Comparison of ENCODE assay signal across 13 cellular contexts in genomic region chr3:101810023-101810415, GRCh38. TPM values are rescaled to one million over a fixed set of nuclear protein-coding genes. Genes with fewer than 3 reads are reported as not detected.
A peak's percentile ranks its signal among the peaks of the same experiment; 100 is the strongest.
DNase-seq lines count a peak whose midpoint lies in the region; ATAC-seq, FAIRE-seq and TF ChIP-seq lines count a peak whose summit lies in the region.
"Had no signal": no experiment of that assay in that cellular context is flagged by ENCODE, and none has a peak within 500 bp of the region (broad histone marks: within the 10 kb centered on the region; RNA-seq: fewer than 3 reads in every experiment).

No MANE protein-coding gene starts in this region.

- H2AFZ ChIP-seq in SK-N-SH (ENCODE audit: low read depth), result no peak overlapping the region

- no peak for TF ChIP-seq EP300 in SK-N-SH (IDR thresholded peaks at IDR 0.05; ENCODE audit: borderline replicate concordance in 1 of 2, low read depth in 1 of 2, low read length in 1 of 2)

- H4K20me1 ChIP-seq in SK-N-SH (ENCODE audit: insufficient read depth), result no peaks in the 10 kb centered on the region

- H3K9me3 ChIP-seq in SK-N-SH, result no peaks in the 10 kb centered on the region
- no peaks in the 10 kb centered on the region for H3K9me3 ChIP-seq in skeletal muscle satellite cell (replicated peaks; ENCODE audit: low read length)

- H3K27ac ChIP-seq in SK-N-SH (ENCODE audit: low read depth in 2 of 2, low read length in 1 of 2) (peak overlapping the region in 1 of 2 experiments; percentile 43; a peak in 3 of 4 replicates), brain microvascular endothelial cell (peak overlapping the region; percentile 4)

- H3K4me3 ChIP-seq in SK-N-SH (ENCODE audit: low read depth in 2 of 2, low read length in 1 of 2) (no peak overlapping the region), brain microvascular endothelial cell (ENCODE audit: low read depth, low read length) (no peak overlapping the region), skeletal muscle satellite cell (ENCODE audit: low read length) (no peak overlapping the region)
- H3K4me3 ChIP-seq: heart left ventricle had no signal

- FAIRE-seq in H54 (lab: Jason Lieb, UNC), result peak; percentile 53
- no peak for FAIRE-seq in frontal cortex (lab: Jason Lieb, UNC)

- DNase-seq in SK-N-SH (no peak), H54 (ENCODE audit: insufficient read length, low spot score) (no peak), brain microvascular endothelial cell (no peak), frontal cortex (ENCODE audit: low spot score in 2 of 2) (no peak), pons (ENCODE audit: low spot score) (no peak)
- no peak for DNase-seq in activated T-cell treated with anti-CD3 and anti-CD28 coated beads, Interleukin-2, amount 50 U/mL, for 1 hour
- DNase-seq: heart left ventricle; NCI-H2081 treated with DMSO at 0.1 percent for 48 hours; retina; stimulated activated CD4-positive, alpha-beta T cell treated with anti-CD3 and anti-CD28 coated beads, Interleukin-4, amount 100 ng/mL, for 24 hours; stimulated activated naive B cell treated with anti-CD40 and anti-IgM and Interleukin-4, amounts not matched to agents 10 μg/mL and 1 μg/mL and 100 μg/mL, for 72 hours had no signal

- in situ Hi-C loops in brain microvascular endothelial cell (cut with HindIII; ENCODE audit: low pct_ligation_motif_present, low sequenced_read_pairs), result loop anchor here (25.0 kb wide), 1 partner anchor 727 kb away; no protein-coding TSS in a partner anchor

- TF ChIP-seq POLR2A in H54 (IDR thresholded peaks at IDR 0.05; ENCODE audit: low read depth, low read length), result no peak

- TF ChIP-seq CTCF in SK-N-SH (IDR thresholded peaks at IDR 0.05) (no peak), brain microvascular endothelial cell (IDR thresholded peaks at IDR 0.05; ENCODE audit: low read depth, low read length, missing control alignments) (no peak)

- peaks cover 2% of the 10 kb centered on the region; the same call in 1 of the 2 replicates for H3K79me2 ChIP-seq in SK-N-SH (ENCODE audit: insufficient read depth)

- H3K4me2 ChIP-seq in SK-N-SH (no peak overlapping the region), skeletal muscle satellite cell (ENCODE audit: low read length) (peak overlapping the region; percentile 26)

- ATAC-seq in SK-N-SH treated with all-trans-retinoic acid at 6 μM for 48 hours, result no peak; the same call in 2 of the 3 replicates
- ATAC-seq: heart left ventricle had no signal

- CTCF ChIA-PET in SK-N-SH (lab: Yijun Ruan, JAX), result interaction anchor here (0.6 to 14.2 kb wide), 6 partner anchors 11 to 428 kb away, joined by 3 to 165 read pairs (median 4); no protein-coding TSS in a partner anchor

- H3K9ac ChIP-seq in SK-N-SH, result no peak overlapping the region
- H3K9ac ChIP-seq in skeletal muscle satellite cell (ENCODE audit: low read depth, low read length), result peak overlapping the region; percentile 68

- peaks cover 6 to 7% of the 10 kb centered on the region in 2 experiments; a peak in 3 of 4 replicates for H3K4me1 ChIP-seq in SK-N-SH (ENCODE audit: control insufficient read depth in 1 of 2, insufficient read depth in 2 of 2, low read depth in 1 of 2, low read length in 1 of 2)
- peaks cover 21% of the 10 kb centered on the region for H3K4me1 ChIP-seq in skeletal muscle satellite cell (ENCODE audit: control insufficient read depth, insufficient read depth, low read length)

- POLR2A ChIA-PET in SK-N-SH (lab: Yijun Ruan, JAX), result no interaction called here

- H3K27me3 ChIP-seq in SK-N-SH (ENCODE audit: insufficient read depth) (no peaks in the 10 kb centered on the region), brain microvascular endothelial cell (replicated peaks) (no peaks in the 10 kb centered on the region), skeletal muscle satellite cell (ENCODE audit: control insufficient read depth, insufficient read depth, low read length) (no peaks in the 10 kb centered on the region)
- H3K27me3 ChIP-seq: heart left ventricle had no signal

- H3K36me3 ChIP-seq in SK-N-SH (replicated peaks in 1 of 2; ENCODE audit: control insufficient read depth in 1 of 2, insufficient read depth in 2 of 2, low read length in 1 of 2) (peaks cover 13% of the 10 kb centered on the region in 2 experiments), brain microvascular endothelial cell (replicated peaks) (no peaks in the 10 kb centered on the region), skeletal muscle satellite cell (ENCODE audit: insufficient read depth, low read length) (peaks cover 7% of the 10 kb centered on the region)

- no peaks in the 10 kb centered on the region for H3K9me2 ChIP-seq in SK-N-SH

- TF ChIP-seq RAD21 in SK-N-SH (IDR thresholded peaks at IDR 0.05; ENCODE audit: low read length), result no peak

- peaks cover 7% of the 10 kb centered on the region for H3F3A ChIP-seq in SK-N-SH (replicated peaks; ENCODE audit: insufficient read depth)

TF ChIP-seq in SK-N-SH treated with all-trans-retinoic acid at 6 μM for 48 hours, 23 proteins besides CTCF, POLR2A, EP300 and RAD21:
- TF ChIP-seq BACH2 (CRISPR knock-in tag; IDR thresholded peaks at IDR 0.05; ENCODE audit: borderline replicate concordance) (no peak), ISL1 (CRISPR knock-in tag; IDR thresholded peaks at IDR 0.05) (peak; percentile 31), ZFP3 (CRISPR knock-in tag; IDR thresholded peaks at IDR 0.05) (no peak), CREB5 (CRISPR knock-in tag; IDR thresholded peaks at IDR 0.05; ENCODE audit: low read depth) (no peak)

TF ChIP-seq in SK-N-SH, 30 proteins besides CTCF, POLR2A, EP300 and RAD21 (continues in another document):
- TF ChIP-seq MAX (IDR thresholded peaks at IDR 0.05; ENCODE audit: low read depth) (no peak), RXRA (IDR thresholded peaks at IDR 0.05; ENCODE audit: borderline replicate concordance, low read depth) (no peak), MEF2A (IDR thresholded peaks at IDR 0.05; ENCODE audit: borderline replicate concordance, low read depth) (no peak), TEAD4 (IDR thresholded peaks at IDR 0.05; ENCODE audit: borderline replicate concordance, insufficient read depth) (no peak), JUND (IDR thresholded peaks at IDR 0.05) (no peak), USF1 (IDR thresholded peaks at IDR 0.05; ENCODE audit: borderline replicate concordance, low read depth) (no peak), PBX3 (IDR thresholded peaks at IDR 0.05) (no peak), IRF3 (IDR thresholded peaks at IDR 0.05; ENCODE audit: low read depth, low read length) (no peak), GATA2 (CRISPR knock-in tag; IDR thresholded peaks at IDR 0.05) (no peak), YY1 (IDR thresholded peaks at IDR 0.05; ENCODE audit: low read depth) (no peak), RCOR1 (IDR thresholded peaks at IDR 0.05; ENCODE audit: low read length) (no peak), FOXM1 (IDR thresholded peaks at IDR 0.05; ENCODE audit: low read depth) (no peak), ZBTB33 (IDR thresholded peaks at IDR 0.05; ENCODE audit: borderline replicate concordance, low read depth) (no peak)

RNA-seq across cellular contexts. Expression of gene NXPE3, which starts 31.0 kb away (rescaled TPM):
- polyA plus RNA-seq in SK-N-SH (2012; rRNA removed), result 21.3 and 25.1 TPM in 2 replicates
- 20.0 and 23.3 TPM in 2 replicates for polyA plus RNA-seq in SK-N-SH (2012; cell fraction: cytosol; rRNA removed)
- polyA plus RNA-seq in SK-N-SH (2012; cell fraction: nucleus; rRNA removed), result 14.5 and 18.3 TPM in 2 replicates
- 7.9 and 8.4 TPM in 2 replicates for total RNA-seq in skeletal muscle satellite cell (2012; rRNA removed)
- 17.1 TPM for total RNA-seq in frontal cortex

RNA-seq across cellular contexts. Expression of gene NFKBIZ, which starts 39.3 kb away (rescaled TPM):
- 59.9 and 70.9 TPM in 2 replicates for polyA plus RNA-seq in SK-N-SH (2012; rRNA removed)
- 28.0 and 28.4 TPM in 2 replicates for polyA plus RNA-seq in SK-N-SH (2012; cell fraction: cytosol; rRNA removed)
- 221 and 343 TPM in 2 replicates for polyA plus RNA-seq in SK-N-SH (2012; cell fraction: nucleus; rRNA removed)
- total RNA-seq in skeletal muscle satellite cell (2012; rRNA removed), result 19.8 and 38.0 TPM in 2 replicates
- 2.4 TPM for total RNA-seq in frontal cortex
